In genomic region chr4:70624226-70624793, GRCh38 we compare ENCODE assay signal across 2 cellular contexts.
TF ChIP-seq lines count a peak whose summit lies in the region.

No MANE protein-coding gene starts in this region.

TF ChIP-seq in HEK293, 187 proteins besides CTCF, POLR2A, EP300 and RAD21 (continued from another document):
- TF ChIP-seq, protein P1, sequence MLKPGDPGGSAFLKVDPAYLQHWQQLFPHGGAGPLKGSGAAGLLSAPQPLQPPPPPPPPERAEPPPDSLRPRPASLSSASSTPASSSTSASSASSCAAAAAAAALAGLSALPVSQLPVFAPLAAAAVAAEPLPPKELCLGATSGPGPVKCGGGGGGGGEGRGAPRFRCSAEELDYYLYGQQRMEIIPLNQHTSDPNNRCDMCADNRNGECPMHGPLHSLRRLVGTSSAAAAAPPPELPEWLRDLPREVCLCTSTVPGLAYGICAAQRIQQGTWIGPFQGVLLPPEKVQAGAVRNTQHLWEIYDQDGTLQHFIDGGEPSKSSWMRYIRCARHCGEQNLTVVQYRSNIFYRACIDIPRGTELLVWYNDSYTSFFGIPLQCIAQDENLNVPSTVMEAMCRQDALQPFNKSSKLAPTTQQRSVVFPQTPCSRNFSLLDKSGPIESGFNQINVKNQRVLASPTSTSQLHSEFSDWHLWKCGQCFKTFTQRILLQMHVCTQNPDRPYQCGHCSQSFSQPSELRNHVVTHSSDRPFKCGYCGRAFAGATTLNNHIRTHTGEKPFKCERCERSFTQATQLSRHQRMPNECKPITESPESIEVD (tag by site-specific recombination; IDR thresholded peaks at IDR 0.05): 0 out of 2 replicates have a peak, but pooled peaks have one; percentile 11
TF ChIP-seq in HEK293: peak in this region for 1.

TF ChIP-seq in neural cell, 6 proteins besides CTCF, POLR2A, EP300 and RAD21 (continued from another document):
- TF ChIP-seq REST (IDR thresholded peaks at IDR 0.05; ENCODE audit: borderline replicate concordance): no peak
